9 cellular contexts compared by ENCODE assay signal in genomic region chr17:57406131-57406980, GRCh38.
DNase-seq lines count a peak whose midpoint lies in the region; ATAC-seq and TF ChIP-seq lines count a peak whose summit lies in the region.
"Had no signal": no experiment of that assay in that cellular context is flagged by ENCODE, and none has a peak within 500 bp of the region (broad histone marks: within the 10 kb centered on the region; RNA-seq: fewer than 3 reads in every experiment).

No MANE protein-coding gene starts in this region.

- no peaks in the 10 kb centered on the region for H3K9me3 Mint-ChIP-seq in activated naive CD4-positive, alpha-beta T cell treated with anti-CD3 and anti-CD28 coated beads for 36 hours

- TF ChIP-seq POLR2A in GM18505 (IDR thresholded peaks at IDR 0.05; ENCODE audit: borderline replicate concordance, extremely low read depth, insufficient read depth, insufficient read length) = no peak

- no peaks in the 10 kb centered on the region for H3K27me3 ChIP-seq in adipocyte (replicated peaks; ENCODE audit: control insufficient read depth, insufficient read depth, low read length)

- H3K4me3 ChIP-seq in adipocyte (ENCODE audit: low read length) = no peak overlapping the region

- H3K9ac ChIP-seq in adipocyte (ENCODE audit: low read length) = no peak overlapping the region

- peaks cover 4% of the 10 kb centered on the region for H3K36me3 Mint-ChIP-seq in activated naive CD4-positive, alpha-beta T cell treated with anti-CD3 and anti-CD28 coated beads for 36 hours (ENCODE audit: low read depth)

- no peaks in the 10 kb centered on the region for H3K27me3 Mint-ChIP-seq in activated naive CD4-positive, alpha-beta T cell treated with anti-CD3 and anti-CD28 coated beads for 36 hours (ENCODE audit: low read depth)

- H3K4me3 Mint-ChIP-seq in activated naive CD4-positive, alpha-beta T cell treated with anti-CD3 and anti-CD28 coated beads for 36 hours = no peak overlapping the region

- no peaks in the 10 kb centered on the region for H3K4me1 ChIP-seq in adipocyte (ENCODE audit: control insufficient read depth, insufficient read depth, low read length)

- H3K27ac Mint-ChIP-seq in activated naive CD4-positive, alpha-beta T cell treated with anti-CD3 and anti-CD28 coated beads for 36 hours = no peak overlapping the region

- H3K9me3 ChIP-seq in adipocyte (ENCODE audit: control insufficient read depth, low read length) = no peaks in the 10 kb centered on the region

- no peak for ATAC-seq in GM21529 (IDR thresholded peaks at IDR 0.05; ENCODE audit: unreplicated experiment)
- ATAC-seq in GM18505 (IDR thresholded peaks at IDR 0.05; ENCODE audit: unreplicated experiment) = no peak

- intact Hi-C loops in activated naive CD4-positive, alpha-beta T cell treated with anti-CD3 and anti-CD28 coated beads for 36 hours (cut with micrococcal nuclease) = loop anchor here (10.0 kb wide), 1 partner anchor 268 kb away; no protein-coding TSS in a partner anchor

- peaks cover 39% of the 10 kb centered on the region for H3K4me1 Mint-ChIP-seq in activated naive CD4-positive, alpha-beta T cell treated with anti-CD3 and anti-CD28 coated beads for 36 hours (ENCODE audit: low read depth)

- no peaks in the 10 kb centered on the region for H3K36me3 ChIP-seq in adipocyte (ENCODE audit: control insufficient read depth, insufficient read depth, low read length, severe bottlenecking)

- CTCF ChIA-PET in activated naive CD4-positive, alpha-beta T cell treated with anti-CD3 and anti-CD28 coated beads for 36 hours (lab: Charles Lee) = interaction anchor here (0.9 to 2.0 kb wide), 5 partner anchors 10 to 377 kb away, joined by 3 to 8 read pairs (median 4); no protein-coding TSS in a partner anchor

- peak; percentile 17 for DNase-seq in activated naive CD4-positive, alpha-beta T cell treated with anti-CD3 and anti-CD28 coated beads for 36 hours
- DNase-seq in activated naive CD4-positive, alpha-beta T cell treated with anti-CD3 and anti-CD28 coated beads, Interleukin-2, amount 50 U/mL, for 16 hours = no peak
- DNase-seq in adipocyte (ENCODE audit: low read depth) (peak; percentile 32), iris pigment epithelial cell (ENCODE audit: low read depth) (peak; percentile 77), superior temporal gyrus (ENCODE audit: extremely low spot score) (peak; percentile 79), DMS114 treated with DMSO at 0.1 percent for 48 hours (lab: John Stamatoyannopoulos, UW; ENCODE audit: unreplicated experiment) (no peak)
- DNase-seq: activated CD4-positive, alpha-beta T cell treated with anti-CD3 and anti-CD28 coated beads for 1 hour had no signal

Comparison
In these comparisons a context has a peak if more than half of its experiments do, and no peak if none do; other contexts are left out.
1. DNase-seq: peak in activated naive CD4-positive, alpha-beta T cell treated with anti-CD3 and anti-CD28 coated beads for 36 hours (single experiment), adipocyte (single experiment), iris pigment epithelial cell (single experiment) and superior temporal gyrus (single experiment); none in activated naive CD4-positive, alpha-beta T cell treated with anti-CD3 and anti-CD28 coated beads, Interleukin-2, amount 50 U/mL, for 16 hours (single experiment) and DMS114 treated with DMSO at 0.1 percent for 48 hours (single experiment).